ENCODE assay signal across 25 cellular contexts in the genomic region with DNA sequence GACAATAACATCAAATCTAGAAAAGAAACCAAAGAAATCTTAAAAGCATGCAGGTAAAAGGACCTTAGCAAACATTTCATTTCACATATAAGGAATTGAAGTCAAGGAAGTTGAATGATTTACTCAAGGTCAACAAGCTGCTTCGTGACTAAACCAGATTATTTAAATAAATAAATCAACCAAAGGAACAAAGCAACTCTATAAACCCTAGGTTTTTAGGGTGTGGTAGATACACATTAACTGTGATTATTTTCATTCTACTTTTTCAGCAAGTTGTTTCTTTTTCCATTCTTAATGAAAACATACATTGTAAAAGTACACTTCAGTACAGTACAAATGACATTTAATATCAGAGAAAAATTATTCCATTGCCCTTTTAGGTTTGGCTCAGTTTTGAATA.
DNase-seq lines count a peak whose midpoint lies in the region; ATAC-seq, FAIRE-seq and TF ChIP-seq lines count a peak whose summit lies in the region.
"Had no signal": no experiment of that assay in that cellular context is flagged by ENCODE, and none has a peak within 500 bp of the region (broad histone marks: within the 10 kb centered on the region; RNA-seq: fewer than 3 reads in every experiment).

No MANE protein-coding gene starts in this region.

- ATAC-seq in HG02759 (IDR thresholded peaks at IDR 0.05; ENCODE audit: unreplicated experiment) = no peak
- ATAC-seq: K562, Panc1 had no signal

- H3K9me3 ChIP-seq in kidney (ENCODE audit: control insufficient read depth in 1 of 2, low read length in 2 of 2) (no peaks in the 10 kb centered on the region), neural cell (ENCODE audit: low read length) (no peaks in the 10 kb centered on the region)
- H3K9me3 ChIP-seq: MG63 had no signal

- no peaks in the 10 kb centered on the region for H3K9me2 ChIP-seq in neural cell (ENCODE audit: insufficient read depth, low read length)

- H3F3A ChIP-seq in neural cell (ENCODE audit: insufficient read depth, low read length, poor library complexity, severe bottlenecking) = peaks cover 2% of the 10 kb centered on the region

- H3K4me2 ChIP-seq in neural cell (ENCODE audit: low read length) = no peak overlapping the region

- no peaks in the 10 kb centered on the region for H3K27me3 ChIP-seq in neural cell (ENCODE audit: insufficient read depth, low read depth, low read length)
- H3K27me3 ChIP-seq: MG63 had no signal

- H2AFZ ChIP-seq in neural cell (ENCODE audit: low read depth, low read length) = no peak overlapping the region

- peak; percentile 56 for DNase-seq in Caki2 (ENCODE audit: low read depth)
- peak; percentile 82 for DNase-seq in LoVo (ENCODE audit: low spot score)
- no peak for DNase-seq in kidney
- DNase-seq in pons (ENCODE audit: low spot score) = no peak
- DNase-seq in NCI-H446 treated with DMSO at 0.1 percent for 48 hours (lab: John Stamatoyannopoulos, UW) = no peak
- DNase-seq: C1 segment of cervical spinal cord; CD4-positive, alpha-beta memory T cell; COR-L47; DMS 273 treated with DMSO at 0.1 percent for 48 hours; MG63; NCI-H1105 treated with DMSO at 0.1 percent for 48 hours; NCI-H146; NCI-H2107; NCI-H524 treated with DMSO at 0.1 percent for 48 hours; SHP77; SW 1271 had no signal

- H3K36me3 ChIP-seq in kidney (ENCODE audit: control insufficient read depth in 1 of 2, insufficient read depth in 2 of 2, low read length in 2 of 2) = no peaks in the 10 kb centered on the region
- no peaks in the 10 kb centered on the region for H3K36me3 ChIP-seq in neural cell (ENCODE audit: insufficient read depth, low read length)
- H3K36me3 ChIP-seq: MG63 had no signal

- H3K9ac ChIP-seq in kidney (ENCODE audit: low read length in 2 of 2) = no peak overlapping the region
- H3K9ac ChIP-seq in neural cell (ENCODE audit: low read length) = no peak overlapping the region

- H4K20me1 ChIP-seq in neural cell (ENCODE audit: insufficient read depth) = no peaks in the 10 kb centered on the region

- no peaks in the 10 kb centered on the region for H3K79me2 ChIP-seq in neural cell (replicated peaks; ENCODE audit: insufficient read depth, low read length)

- H3K4me3 ChIP-seq in kidney (ENCODE audit: low read length in 2 of 2) (no peak overlapping the region), neural cell (ENCODE audit: low read length) (no peak overlapping the region)
- H3K4me3 ChIP-seq: K562, MG63, SK-N-MC had no signal

- intact Hi-C loops in kidney (cut with DNase I) = no loop called here

- no peak for TF ChIP-seq RAD21 in neural cell (conservative IDR thresholded peaks at IDR 0.05)

- TF ChIP-seq CTCF in kidney (IDR thresholded peaks at IDR 0.05; ENCODE audit: borderline replicate concordance, extremely low read depth, insufficient read depth) (no peak), neural cell (IDR thresholded peaks at IDR 0.05; ENCODE audit: poor library complexity, severe bottlenecking) (no peak)

- in situ Hi-C loops in Caki2 (cut with HindIII; ENCODE audit: low pct_unique_long_range_greater_than_20kb, low sequenced_read_pairs) = no loop called here

- peak; percentile 66 for FAIRE-seq in kidney (lab: Jason Lieb, UNC)
- FAIRE-seq: GM18507, H54, HTR-8/SVneo, K562 had no signal

- no peak overlapping the region for H3K27ac ChIP-seq in kidney (ENCODE audit: low read depth in 2 of 2, low read length in 2 of 2)
- H3K27ac ChIP-seq in neural cell (ENCODE audit: low read length) = peak overlapping the region; percentile 38
- H3K27ac ChIP-seq: RWPE1, SK-N-MC had no signal

- no peak for TF ChIP-seq EP300 in neural cell (conservative IDR thresholded peaks at IDR 0.05; ENCODE audit: poor library complexity, severe bottlenecking)

- no peaks in the 10 kb centered on the region for H3K4me1 ChIP-seq in kidney (ENCODE audit: control insufficient read depth in 1 of 2, insufficient read depth in 1 of 2, low read depth in 1 of 2, low read length in 2 of 2)

TF ChIP-seq in neural cell, 6 proteins besides CTCF, POLR2A, EP300 and RAD21:
- TF ChIP-seq, protein P1, sequence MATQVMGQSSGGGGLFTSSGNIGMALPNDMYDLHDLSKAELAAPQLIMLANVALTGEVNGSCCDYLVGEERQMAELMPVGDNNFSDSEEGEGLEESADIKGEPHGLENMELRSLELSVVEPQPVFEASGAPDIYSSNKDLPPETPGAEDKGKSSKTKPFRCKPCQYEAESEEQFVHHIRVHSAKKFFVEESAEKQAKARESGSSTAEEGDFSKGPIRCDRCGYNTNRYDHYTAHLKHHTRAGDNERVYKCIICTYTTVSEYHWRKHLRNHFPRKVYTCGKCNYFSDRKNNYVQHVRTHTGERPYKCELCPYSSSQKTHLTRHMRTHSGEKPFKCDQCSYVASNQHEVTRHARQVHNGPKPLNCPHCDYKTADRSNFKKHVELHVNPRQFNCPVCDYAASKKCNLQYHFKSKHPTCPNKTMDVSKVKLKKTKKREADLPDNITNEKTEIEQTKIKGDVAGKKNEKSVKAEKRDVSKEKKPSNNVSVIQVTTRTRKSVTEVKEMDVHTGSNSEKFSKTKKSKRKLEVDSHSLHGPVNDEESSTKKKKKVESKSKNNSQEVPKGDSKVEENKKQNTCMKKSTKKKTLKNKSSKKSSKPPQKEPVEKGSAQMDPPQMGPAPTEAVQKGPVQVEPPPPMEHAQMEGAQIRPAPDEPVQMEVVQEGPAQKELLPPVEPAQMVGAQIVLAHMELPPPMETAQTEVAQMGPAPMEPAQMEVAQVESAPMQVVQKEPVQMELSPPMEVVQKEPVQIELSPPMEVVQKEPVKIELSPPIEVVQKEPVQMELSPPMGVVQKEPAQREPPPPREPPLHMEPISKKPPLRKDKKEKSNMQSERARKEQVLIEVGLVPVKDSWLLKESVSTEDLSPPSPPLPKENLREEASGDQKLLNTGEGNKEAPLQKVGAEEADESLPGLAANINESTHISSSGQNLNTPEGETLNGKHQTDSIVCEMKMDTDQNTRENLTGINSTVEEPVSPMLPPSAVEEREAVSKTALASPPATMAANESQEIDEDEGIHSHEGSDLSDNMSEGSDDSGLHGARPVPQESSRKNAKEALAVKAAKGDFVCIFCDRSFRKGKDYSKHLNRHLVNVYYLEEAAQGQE (IDR thresholded peaks at IDR 0.05; ENCODE audit: borderline replicate concordance) = no peak
- no peak for TF ChIP-seq MXI1 (conservative IDR thresholded peaks at IDR 0.05; ENCODE audit: poor library complexity, severe bottlenecking)
- no peak for TF ChIP-seq POLR2AphosphoS5 (IDR thresholded peaks at IDR 0.05)
- TF ChIP-seq TAF1 (IDR thresholded peaks at IDR 0.05; ENCODE audit: low read depth) = no peak
- TF ChIP-seq SMC3 (conservative IDR thresholded peaks at IDR 0.05; ENCODE audit: poor library complexity) = no peak
- TF ChIP-seq EZH2 (IDR thresholded peaks at IDR 0.05; ENCODE audit: borderline replicate concordance, insufficient read depth, low read length, poor library complexity, severe bottlenecking) = no peak

Comparison
In these comparisons a context has a peak if more than half of its experiments do, and no peak if none do; other contexts are left out.
1. DNase-seq: peak in Caki2 (single experiment) and LoVo (single experiment); none in kidney (single experiment), pons (single experiment) and NCI-H446 treated with DMSO at 0.1 percent for 48 hours (single experiment).